In genomic region chr11:108984021-108984420, GRCh38 we compare ENCODE assay signal across 25 cellular contexts.
A peak's percentile ranks its signal among the peaks of the same experiment; 100 is the strongest.
DNase-seq lines count a peak whose midpoint lies in the region; ATAC-seq and TF ChIP-seq lines count a peak whose summit lies in the region.
"Had no signal": no experiment of that assay in that cellular context is flagged by ENCODE, and none has a peak within 500 bp of the region (broad histone marks: within the 10 kb centered on the region; RNA-seq: fewer than 3 reads in every experiment).

No MANE protein-coding gene starts in this region.

- H4K20me1 ChIP-seq in SK-N-SH (ENCODE audit: insufficient read depth) (no peaks in the 10 kb centered on the region), neural progenitor cell (ENCODE audit: low read depth) (no peaks in the 10 kb centered on the region)

- WGBS in SK-N-SH (ENCODE audit: low lambda C conversion rate): 95% methylated on average over 1 of the region's 1 CpG

- no peaks in the 10 kb centered on the region for H3K36me3 ChIP-seq in SK-N-SH (replicated peaks in 1 of 2; ENCODE audit: control insufficient read depth in 1 of 2, insufficient read depth in 2 of 2, low read length in 1 of 2)
- no peaks in the 10 kb centered on the region for H3K36me3 ChIP-seq in neural progenitor cell
- H3K36me3 ChIP-seq: BE2C, HAP-1 had no signal

- no peak for TF ChIP-seq CTCF in SK-N-SH (IDR thresholded peaks at IDR 0.05)
- no peak for TF ChIP-seq CTCF in neural progenitor cell (IDR thresholded peaks at IDR 0.05)

- TF ChIP-seq RAD21 in SK-N-SH (IDR thresholded peaks at IDR 0.05; ENCODE audit: low read length): no peak

- H3K4me3 Mint-ChIP-seq in neural progenitor cell: no peak overlapping the region
- H3K4me3 Mint-ChIP-seq: CD14-positive monocyte, IgD-negative memory B cell had no signal

- H3K4me1 ChIP-seq in SK-N-SH (ENCODE audit: control insufficient read depth in 1 of 2, insufficient read depth in 2 of 2, low read depth in 1 of 2, low read length in 1 of 2) (peaks cover 16 to 25% of the 10 kb centered on the region in 2 experiments), neural progenitor cell (peaks cover 7% of the 10 kb centered on the region)
- H3K4me1 ChIP-seq: HAP-1 had no signal

- peak overlapping the region in 1 of 2 experiments; percentile 24; a peak in 1 of 4 replicates for H3K27ac ChIP-seq in SK-N-SH (ENCODE audit: low read depth in 2 of 2, low read length in 1 of 2)
- peak overlapping the region; percentile 77 for H3K27ac ChIP-seq in cingulate gyrus (ENCODE audit: low read depth, low read length)
- H3K27ac ChIP-seq in neural progenitor cell: no peak overlapping the region
- H3K27ac ChIP-seq: 22Rv1, HL-60, KMS-11, RWPE1 had no signal

- H3K9ac ChIP-seq in SK-N-SH (no peak overlapping the region), neural progenitor cell (no peak overlapping the region)
- H3K9ac ChIP-seq: KMS-11 had no signal

- no peaks in the 10 kb centered on the region for H3K36me3 Mint-ChIP-seq in neural progenitor cell
- H3K36me3 Mint-ChIP-seq: CD14-positive monocyte had no signal

- TF ChIP-seq EP300 in SK-N-SH (IDR thresholded peaks at IDR 0.05; ENCODE audit: borderline replicate concordance in 1 of 2, low read depth in 1 of 2, low read length in 1 of 2): no peak

- H3K9me3 ChIP-seq in SK-N-SH: no peaks in the 10 kb centered on the region
- no peaks in the 10 kb centered on the region for H3K9me3 ChIP-seq in neural progenitor cell (ENCODE audit: low read depth)
- H3K9me3 ChIP-seq: BE2C, HAP-1 had no signal

- peaks cover 3% of the 10 kb centered on the region for H3K9me3 Mint-ChIP-seq in neural progenitor cell

- no peak overlapping the region for H3K27ac Mint-ChIP-seq in neural progenitor cell
- H3K27ac Mint-ChIP-seq: CD14-positive monocyte, IgD-negative memory B cell had no signal

- H3K79me2 ChIP-seq in SK-N-SH (ENCODE audit: insufficient read depth): no peaks in the 10 kb centered on the region
- no peaks in the 10 kb centered on the region for H3K79me2 ChIP-seq in neural progenitor cell (ENCODE audit: low read depth)

- H3F3A ChIP-seq in SK-N-SH (replicated peaks; ENCODE audit: insufficient read depth) (peaks cover 23% of the 10 kb centered on the region), neural progenitor cell (ENCODE audit: low read depth) (no peaks in the 10 kb centered on the region)

- no peaks in the 10 kb centered on the region for H3K27me3 Mint-ChIP-seq in neural progenitor cell (ENCODE audit: insufficient read depth, low read depth)

- H2AFZ ChIP-seq in SK-N-SH (ENCODE audit: low read depth): peak overlapping the region; percentile 53; the same call in 1 of the 2 replicates
- H2AFZ ChIP-seq in neural progenitor cell (replicated peaks): peak overlapping the region; percentile 38

- DNase-seq in SK-N-SH (no peak), neural progenitor cell (ENCODE audit: low spot score) (no peak)
- DNase-seq: BE2C, Calu3, DMS79 treated with DMSO at 0.1 percent for 48 hours, GF-D8, GOT3, NCI-H1048, NCI-H1694, NCI-H2029 treated with DMSO at 0.1 percent for 48 hours, NCI-H2227 treated with DMSO at 0.1 percent for 48 hours, NCI-H69, SHP77 had no signal

- no peaks in the 10 kb centered on the region for H3K9me2 ChIP-seq in SK-N-SH

- no peak overlapping the region for H3K4me3 ChIP-seq in SK-N-SH (ENCODE audit: low read depth in 2 of 2, low read length in 1 of 2)
- H3K4me3 ChIP-seq in neural progenitor cell: no peak overlapping the region
- H3K4me3 ChIP-seq: HAP-1 had no signal

- H3K27me3 ChIP-seq in SK-N-SH (ENCODE audit: insufficient read depth): no peaks in the 10 kb centered on the region
- H3K27me3 ChIP-seq in neural progenitor cell: no peaks in the 10 kb centered on the region
- H3K27me3 ChIP-seq: BE2C had no signal

- POLR2A ChIA-PET in SK-N-SH (lab: Yijun Ruan, JAX): no interaction called here

- CTCF ChIA-PET in SK-N-SH (lab: Yijun Ruan, JAX): interaction anchor here (1.6 kb wide), 1 partner anchor 16 kb away, joined by 4 read pairs; no protein-coding TSS in a partner anchor

- H3K4me2 ChIP-seq in SK-N-SH: no peak overlapping the region
- no peak overlapping the region for H3K4me2 ChIP-seq in neural progenitor cell
- H3K4me2 ChIP-seq: KMS-11 had no signal

- ATAC-seq in SK-N-SH treated with all-trans-retinoic acid at 6 μM for 48 hours (no peak), GM18511 (IDR thresholded peaks at IDR 0.05; ENCODE audit: unreplicated experiment) (no peak), HG03354 (IDR thresholded peaks at IDR 0.05; ENCODE audit: poor library complexity, severe bottlenecking, unreplicated experiment) (no peak), HG03196 (IDR thresholded peaks at IDR 0.05; ENCODE audit: unreplicated experiment) (no peak)

- peaks cover 9% of the 10 kb centered on the region for H3K4me1 Mint-ChIP-seq in neural progenitor cell
- H3K4me1 Mint-ChIP-seq: CD14-positive monocyte, IgD-negative memory B cell had no signal

TF ChIP-seq in SK-N-SH, 30 proteins besides CTCF, POLR2A, EP300 and RAD21 (continues in another document):
- TF ChIP-seq POLR2AphosphoS5 (IDR thresholded peaks at IDR 0.05; ENCODE audit: low read depth, low read length): no peak
- TF ChIP-seq TAF1 (IDR thresholded peaks at IDR 0.05; ENCODE audit: borderline replicate concordance, low read depth, low read length): no peak
- no peak for TF ChIP-seq USF2 (IDR thresholded peaks at IDR 0.05; ENCODE audit: borderline replicate concordance, low read depth, low read length)
- no peak for TF ChIP-seq ELF1 (IDR thresholded peaks at IDR 0.05)
- TF ChIP-seq RXRA (IDR thresholded peaks at IDR 0.05; ENCODE audit: borderline replicate concordance, low read depth): no peak
- no peak for TF ChIP-seq FOSL2 (IDR thresholded peaks at IDR 0.05; ENCODE audit: borderline replicate concordance, low read depth)
- TF ChIP-seq SMC3 (IDR thresholded peaks at IDR 0.05; ENCODE audit: low read depth, low read length): no peak
- TF ChIP-seq PBX3 (IDR thresholded peaks at IDR 0.05): no peak

TF ChIP-seq in SK-N-SH treated with all-trans-retinoic acid at 6 μM for 48 hours, 23 proteins besides CTCF, POLR2A, EP300 and RAD21 (continues in another document):
- no peak for TF ChIP-seq GLIS3 (CRISPR knock-in tag; IDR thresholded peaks at IDR 0.05)
- no peak for TF ChIP-seq PPARA (CRISPR knock-in tag; IDR thresholded peaks at IDR 0.05; ENCODE audit: borderline replicate concordance)
- no peak for TF ChIP-seq CREB5 (CRISPR knock-in tag; IDR thresholded peaks at IDR 0.05; ENCODE audit: low read depth)
- TF ChIP-seq ARNTL (CRISPR knock-in tag; IDR thresholded peaks at IDR 0.05; ENCODE audit: borderline replicate concordance, low read depth): no peak
- TF ChIP-seq OSR1 (CRISPR knock-in tag; IDR thresholded peaks at IDR 0.05): no peak
- no peak for TF ChIP-seq TSHZ2 (CRISPR knock-in tag; IDR thresholded peaks at IDR 0.05)
- TF ChIP-seq TCF4 (CRISPR knock-in tag; IDR thresholded peaks at IDR 0.05; ENCODE audit: borderline replicate concordance): no peak
- TF ChIP-seq ESRRG (CRISPR knock-in tag; IDR thresholded peaks at IDR 0.05): no peak
- TF ChIP-seq ZC3H10 (CRISPR knock-in tag; IDR thresholded peaks at IDR 0.05): no peak
- TF ChIP-seq CSDC2 (CRISPR knock-in tag; IDR thresholded peaks at IDR 0.05): no peak
- no peak for TF ChIP-seq ZFP30 (CRISPR knock-in tag; IDR thresholded peaks at IDR 0.05)
- no peak for TF ChIP-seq TOX (CRISPR knock-in tag; IDR thresholded peaks at IDR 0.05; ENCODE audit: borderline replicate concordance)
- TF ChIP-seq SNAI2 (CRISPR knock-in tag; IDR thresholded peaks at IDR 0.05): no peak
